ENCODE assay signal across 1 cellular context in the genomic region with DNA sequence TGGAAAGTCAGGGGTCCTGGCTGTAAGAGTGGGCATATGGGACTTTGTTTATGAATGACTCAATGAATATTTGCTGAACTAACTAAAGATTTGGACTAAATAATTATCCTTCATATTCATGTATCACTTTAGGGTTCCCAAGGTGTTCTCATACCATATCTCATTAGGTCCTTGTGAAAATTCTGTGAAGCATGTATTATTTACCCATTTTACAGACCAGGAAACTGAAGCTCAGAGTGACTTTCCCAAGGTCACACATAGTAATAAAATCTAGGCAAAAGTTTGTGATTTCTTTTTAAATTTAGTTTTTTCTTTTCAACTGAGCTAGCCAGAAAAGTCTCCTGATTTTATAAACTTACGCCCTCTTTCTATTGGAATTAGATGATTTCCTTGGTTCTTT.
A peak's percentile ranks its signal among the peaks of the same experiment; 100 is the strongest.
TF ChIP-seq lines count a peak whose summit lies in the region.

No MANE protein-coding gene starts in this region.

TF ChIP-seq in K562, 482 proteins besides CTCF, POLR2A, EP300 and RAD21 (continued from another document):
- TF ChIP-seq ZNF449 (CRISPR knock-in tag; IDR thresholded peaks at IDR 0.05), result no peak
- peak; percentile 50; the same call in 1 of the 2 replicates for TF ChIP-seq ESRRA (IDR thresholded peaks at IDR 0.05; ENCODE audit: borderline replicate concordance, low read depth)
- no peak for TF ChIP-seq TGIF2 (CRISPR knock-in tag; IDR thresholded peaks at IDR 0.05)
